16 cellular contexts compared by ENCODE assay signal in the genomic region with DNA sequence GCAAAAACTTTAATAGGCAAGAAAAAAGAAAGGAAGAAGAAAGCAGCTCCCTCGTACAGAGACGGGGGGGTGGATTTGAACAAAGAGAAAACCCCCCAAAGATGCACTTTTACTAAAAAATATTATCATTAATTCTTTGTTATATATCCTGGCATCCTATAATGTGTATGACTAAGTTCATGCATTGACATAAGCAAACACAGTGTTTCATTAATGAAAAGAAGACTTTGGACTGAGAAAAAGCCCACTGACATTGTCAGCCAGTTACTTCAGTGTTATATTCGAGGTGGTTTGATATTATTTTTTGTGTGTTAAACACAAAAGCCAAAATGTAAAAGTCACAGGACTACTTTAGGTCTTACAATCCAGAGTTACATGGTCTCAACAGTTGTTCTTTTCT.
"Had no signal": no experiment of that assay in that cellular context is flagged by ENCODE, and none has a peak within 500 bp of the region (broad histone marks: within the 10 kb centered on the region; RNA-seq: fewer than 3 reads in every experiment).

No MANE protein-coding gene starts in this region.

- H3K27ac ChIP-seq: coronary artery, esophagus squamous epithelium, right atrium auricular region, upper lobe of left lung, WERI-Rb-1 had no signal

- H3K27me3 ChIP-seq: right atrium auricular region, upper lobe of left lung had no signal

- ATAC-seq: left ventricle myocardium superior; mucosa of descending colon; naive thymus-derived CD8-positive, alpha-beta T cell; T-helper 17 cell had no signal

- H3K4me1 ChIP-seq: esophagus squamous epithelium, right atrium auricular region, upper lobe of left lung had no signal

- H3K9me3 ChIP-seq: esophagus squamous epithelium, mucosa of descending colon, right atrium auricular region, upper lobe of left lung had no signal

- H3K36me3 ChIP-seq: esophagus squamous epithelium, right atrium auricular region, upper lobe of left lung, WERI-Rb-1 had no signal

- DNase-seq: activated CD4-positive, alpha-beta T cell treated with anti-CD3 and anti-CD28 coated beads, Interleukin-2, amount 50 U/mL, for 48 hours; activated naive CD4-positive, alpha-beta T cell treated with anti-CD3 and anti-CD28 coated beads for 36 hours; caudate nucleus; esophagus squamous epithelium; foreskin melanocyte; head of caudate nucleus; kidney glomerular epithelial cell; left ventricle myocardium superior; mucosa of descending colon; naive thymus-derived CD8-positive, alpha-beta T cell; stimulated activated naive CD8-positive, alpha-beta T cell treated with anti-CD3 and anti-CD28 coated beads, Interleukin-15, Interleukin-2, amounts not matched to agents 100 U/mL and 50 U/mL, for 24 hours; T-helper 17 cell; upper lobe of left lung; WERI-Rb-1 had no signal

- H3K4me3 ChIP-seq: coronary artery, esophagus squamous epithelium, mucosa of descending colon, right atrium auricular region, upper lobe of left lung had no signal
